Comparison of ENCODE assay signal across 8 cellular contexts in the genomic region with DNA sequence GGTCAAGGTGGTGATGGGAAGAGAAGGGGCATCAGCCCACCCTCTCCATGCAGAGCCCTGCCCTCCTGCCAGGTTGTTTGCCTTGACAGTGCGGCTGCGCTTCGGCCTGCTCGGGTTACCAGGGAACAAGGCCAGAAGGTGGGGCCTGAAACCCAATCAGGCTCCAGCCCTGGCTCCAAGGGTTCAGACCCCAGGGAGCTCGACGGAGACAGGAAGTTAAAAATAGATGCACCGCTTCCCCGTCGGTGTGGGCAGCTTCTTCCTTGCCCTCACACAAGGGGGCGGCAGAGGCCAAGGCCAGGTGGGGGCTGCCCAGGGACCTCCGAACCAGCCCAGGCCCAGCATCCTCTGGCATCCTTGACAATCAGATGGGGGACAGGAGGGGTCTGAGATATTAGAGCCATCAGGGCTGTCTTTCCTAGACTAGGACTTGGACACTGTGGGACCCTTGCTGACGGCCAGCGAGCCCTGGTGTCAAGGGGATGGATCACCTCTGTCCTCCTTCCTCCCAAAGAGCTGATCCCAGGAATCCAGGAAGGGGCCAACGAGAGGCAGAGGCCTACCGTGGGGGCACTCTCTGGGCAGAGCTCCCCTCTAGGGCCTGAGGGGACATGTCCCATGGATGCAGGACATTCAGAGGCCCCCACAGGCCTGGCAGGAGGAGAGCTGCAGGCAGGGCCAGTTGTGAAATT.
A peak's percentile ranks its signal among the peaks of the same experiment; 100 is the strongest.
DNase-seq lines count a peak whose midpoint lies in the region; ATAC-seq, FAIRE-seq and TF ChIP-seq lines count a peak whose summit lies in the region.

No MANE protein-coding gene starts in this region.

- no peak overlapping the region for H3K27ac Mint-ChIP-seq in CD8-positive, alpha-beta memory T cell

- TF ChIP-seq CTCF in astrocyte of the spinal cord (IDR thresholded peaks at IDR 0.05; ENCODE audit: low read depth, low read length): peak; percentile 73
- peak; percentile 99 for TF ChIP-seq CTCF in HepG2 (CRISPR knock-in tag; IDR thresholded peaks at IDR 0.05)

- H2AFZ ChIP-seq in HepG2 (ENCODE audit: low read length): no peak overlapping the region

- H3K4me1 ChIP-seq in HepG2 (ENCODE audit: insufficient read depth, low read length): peaks cover 50% of the 10 kb centered on the region
- H3K4me1 ChIP-seq in CD8-positive, alpha-beta memory T cell (ENCODE audit: insufficient read depth, low read length): no peaks in the 10 kb centered on the region

- no peaks in the 10 kb centered on the region for H4K20me1 ChIP-seq in HepG2 (ENCODE audit: insufficient read depth, low read length)

- TF ChIP-seq RAD21 in HepG2 (CRISPR knock-in tag; IDR thresholded peaks at IDR 0.05): peak; percentile 88; the same call in 1 of the 2 replicates

- H3K36me3 Mint-ChIP-seq in CD8-positive, alpha-beta memory T cell: peaks cover 0 to 3% (median 0%) of the 10 kb centered on the region in 3 donors

- BruUV-seq in HepG2 (replicated peaks; lab: Mats Ljungman, UMichigan): no TSS peak

- no peak overlapping the region for H3K4me3 ChIP-seq in astrocyte of the spinal cord (ENCODE audit: low read depth, low read length)
- peak overlapping the region in 1 of 3 experiments; percentile 38; a peak in 1 of 6 replicates for H3K4me3 ChIP-seq in HepG2 (replicated peaks in 1 of 3; ENCODE audit: insufficient read depth in 1 of 3, low read depth in 2 of 3, low read length in 3 of 3)
- H3K4me3 ChIP-seq in CD8-positive, alpha-beta memory T cell (ENCODE audit: low read length): no peak overlapping the region

- H3K4me1 Mint-ChIP-seq in CD8-positive, alpha-beta memory T cell: no peaks in the 10 kb centered on the region

- peaks cover 0 to 7% (median 0%) of the 10 kb centered on the region in 5 donors for H3K9me3 Mint-ChIP-seq in CD8-positive, alpha-beta memory T cell

- peaks cover 2 to 34% of the 10 kb centered on the region in 2 experiments for H3K27me3 ChIP-seq in HepG2 (ENCODE audit: control insufficient read depth in 1 of 2, insufficient read depth in 2 of 2, low read length in 2 of 2)
- no peaks in the 10 kb centered on the region for H3K27me3 ChIP-seq in CD8-positive, alpha-beta memory T cell (ENCODE audit: insufficient read depth, low read length, poor library complexity, severe bottlenecking)

- H3K36me3 ChIP-seq in HepG2 (replicated peaks in 1 of 2; ENCODE audit: control insufficient read depth in 1 of 2, insufficient read depth in 2 of 2, low read length in 2 of 2): no peaks in the 10 kb centered on the region
- H3K36me3 ChIP-seq in CD8-positive, alpha-beta memory T cell (ENCODE audit: insufficient read depth, low read length): no peaks in the 10 kb centered on the region

- ATAC-seq in HepG2 (peak; percentile 59), HG03520 (IDR thresholded peaks at IDR 0.05; ENCODE audit: unreplicated experiment) (no peak)

- DNase-seq in activated CD4-positive, alpha-beta T cell treated with anti-CD3 and anti-CD28 coated beads for 48 hours: peak; percentile 49
- no peak for DNase-seq in activated CD4-positive, alpha-beta T cell treated with anti-CD3 and anti-CD28 coated beads, Interleukin-2, amount 50 U/mL, for 1 hour
- DNase-seq in NCI-H226 (peak; percentile 31), astrocyte of the spinal cord (ENCODE audit: low read depth, low spot score) (peak; percentile 36), HepG2 (ENCODE audit: low spot score) (peak; percentile 75), urothelium cell line (ENCODE audit: low spot score) (peak; percentile 73)
- no peak for DNase-seq in CD8-positive, alpha-beta memory T cell

- H3K4me2 ChIP-seq in HepG2 (ENCODE audit: low read depth, low read length): peak overlapping the region; percentile 47; the same call in 1 of the 2 replicates

- H3K79me2 ChIP-seq in HepG2 (ENCODE audit: insufficient read depth, low read length): no peaks in the 10 kb centered on the region

- CTCF ChIA-PET in HepG2 (lab: Yijun Ruan, JAX; ENCODE audit: low intra/inter-chr PET ratio, low total read pairs): interaction anchor here (0.7 to 2.2 kb wide), 6 partner anchors 10 to 164 kb away, joined by 4 to 13 read pairs (median 6); no protein-coding TSS in a partner anchor
- CTCF ChIA-PET in CD8-positive, alpha-beta memory T cell (lab: Charles Lee): interaction anchor here (1.1 to 1.2 kb wide), 2 partner anchors 37 to 123 kb away, joined by 3 read pairs; no protein-coding TSS in a partner anchor

- TF ChIP-seq EP300 in HepG2 (IDR thresholded peaks at IDR 0.05; ENCODE audit: low read depth in 2 of 2, low read length in 2 of 2) (no peak), HepG2 (CRISPR knock-in tag; IDR thresholded peaks at IDR 0.05; ENCODE audit: borderline replicate concordance) (no peak)

- no peak overlapping the region for H3K27ac ChIP-seq in HepG2 (ENCODE audit: extremely low read length, insufficient read depth, low read length)
- no peak overlapping the region for H3K27ac ChIP-seq in CD8-positive, alpha-beta memory T cell (ENCODE audit: low read depth, low read length)

- in situ Hi-C loops in astrocyte of the spinal cord (cut with HindIII; ENCODE audit: low sequenced_read_pairs): no loop called here
- in situ Hi-C loops in HepG2 (cut with HindIII; ENCODE audit: extremely low pct_ligation_motif_present, low pct_unique_long_range_greater_than_20kb): loop anchor here (25.0 kb wide), 1 partner anchor 111 kb away; a partner anchor contains a TSS

- H3K27me3 Mint-ChIP-seq in CD8-positive, alpha-beta memory T cell: peaks cover 0 to 4% of the 10 kb centered on the region in 2 donors

- H3K4me3 Mint-ChIP-seq in CD8-positive, alpha-beta memory T cell: no peak overlapping the region

- POLR2A ChIA-PET in HepG2 (lab: Yijun Ruan, JAX): interaction anchor here (0.9 to 2.2 kb wide), 6 partner anchors 19 to 165 kb away, joined by 4 to 8 read pairs (median 4); a partner anchor contains a TSS
- POLR2A ChIA-PET in CD8-positive, alpha-beta memory T cell (lab: Charles Lee): no interaction called here

- intact Hi-C loops in HepG2 (cut with micrococcal nuclease; ENCODE audit: unreplicated experiment): loop anchor here (1.0 kb wide), 1 partner anchor 120 kb away; no protein-coding TSS in a partner anchor

- FAIRE-seq in HepG2 (lab: Jason Lieb, UNC) (peak; percentile 79), urothelium cell line (lab: Jason Lieb, UNC) (peak; percentile 74)

- TF ChIP-seq POLR2A in HepG2 (IDR thresholded peaks at IDR 0.05; ENCODE audit: insufficient read depth in 1 of 2, low read depth in 2 of 2, low read length in 2 of 2): no peak

- H3K9ac ChIP-seq in HepG2 (ENCODE audit: insufficient read depth, low read depth, low read length): no peak overlapping the region

- 6% methylated on average over 15 of the region's 15 CpGs for WGBS in HepG2 (ENCODE audit: low lambda C conversion rate)

- peaks cover 2% of the 10 kb centered on the region for H3K9me3 ChIP-seq in HepG2 (ENCODE audit: low read length)
- H3K9me3 ChIP-seq in CD8-positive, alpha-beta memory T cell (ENCODE audit: low read length): no peaks in the 10 kb centered on the region

TF ChIP-seq in HepG2, 621 proteins besides CTCF, POLR2A, EP300 and RAD21 (continues in another document):
- TF ChIP-seq, protein P1, sequence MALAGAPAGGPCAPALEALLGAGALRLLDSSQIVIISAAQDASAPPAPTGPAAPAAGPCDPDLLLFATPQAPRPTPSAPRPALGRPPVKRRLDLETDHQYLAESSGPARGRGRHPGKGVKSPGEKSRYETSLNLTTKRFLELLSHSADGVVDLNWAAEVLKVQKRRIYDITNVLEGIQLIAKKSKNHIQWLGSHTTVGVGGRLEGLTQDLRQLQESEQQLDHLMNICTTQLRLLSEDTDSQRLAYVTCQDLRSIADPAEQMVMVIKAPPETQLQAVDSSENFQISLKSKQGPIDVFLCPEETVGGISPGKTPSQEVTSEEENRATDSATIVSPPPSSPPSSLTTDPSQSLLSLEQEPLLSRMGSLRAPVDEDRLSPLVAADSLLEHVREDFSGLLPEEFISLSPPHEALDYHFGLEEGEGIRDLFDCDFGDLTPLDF (CRISPR knock-in tag; IDR thresholded peaks at IDR 0.05): no peak
- TF ChIP-seq SRSF1 (optimal IDR thresholded peaks at IDR 0.05; ENCODE audit: low read depth, low read length) (no peak), PAX8 (CRISPR knock-in tag; IDR thresholded peaks at IDR 0.05; ENCODE audit: borderline replicate concordance) (no peak), ZFP62 (CRISPR knock-in tag; IDR thresholded peaks at IDR 0.05) (no peak), RCOR2 (CRISPR knock-in tag; IDR thresholded peaks at IDR 0.05) (no peak), ZNF17 (CRISPR knock-in tag; IDR thresholded peaks at IDR 0.05) (no peak), MTF1 (CRISPR knock-in tag; IDR thresholded peaks at IDR 0.05) (no peak), SNAPC2 (CRISPR knock-in tag; IDR thresholded peaks at IDR 0.05) (no peak), ZNF326 (CRISPR knock-in tag; IDR thresholded peaks at IDR 0.05; ENCODE audit: borderline replicate concordance) (no peak), HNF4G (IDR thresholded peaks at IDR 0.05; ENCODE audit: borderline replicate concordance, low read depth, low read length) (no peak), HNF4G (CRISPR knock-in tag; IDR thresholded peaks at IDR 0.05; ENCODE audit: borderline replicate concordance, low read depth) (0 out of 2 replicates have a peak, but pooled peaks have one; percentile 5), ZEB1 (IDR thresholded peaks at IDR 0.05; ENCODE audit: insufficient replicate concordance, low read depth) (peak; percentile 42), ZNF382 (CRISPR knock-in tag; IDR thresholded peaks at IDR 0.05; ENCODE audit: borderline replicate concordance) (no peak)
- TF ChIP-seq, protein P2, sequence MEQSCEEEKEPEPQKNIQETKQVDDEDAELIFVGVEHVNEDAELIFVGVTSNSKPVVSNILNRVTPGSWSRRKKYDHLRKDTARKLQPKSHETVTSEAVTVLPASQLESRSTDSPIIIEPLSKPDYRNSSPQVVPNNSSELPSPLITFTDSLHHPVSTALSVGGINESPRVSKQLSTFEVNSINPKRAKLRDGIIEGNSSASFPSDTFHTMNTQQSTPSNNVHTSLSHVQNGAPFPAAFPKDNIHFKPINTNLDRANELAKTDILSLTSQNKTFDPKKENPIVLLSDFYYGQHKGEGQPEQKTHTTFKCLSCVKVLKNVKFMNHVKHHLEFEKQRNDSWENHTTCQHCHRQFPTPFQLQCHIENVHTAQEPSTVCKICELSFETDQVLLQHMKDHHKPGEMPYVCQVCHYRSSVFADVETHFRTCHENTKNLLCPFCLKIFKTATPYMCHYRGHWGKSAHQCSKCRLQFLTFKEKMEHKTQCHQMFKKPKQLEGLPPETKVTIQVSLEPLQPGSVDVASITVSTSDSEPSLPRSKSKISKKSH (CRISPR knock-in tag; IDR thresholded peaks at IDR 0.05; ENCODE audit: borderline replicate concordance): peak; percentile 68; the same call in 1 of the 2 replicates
- TF ChIP-seq, protein P3, sequence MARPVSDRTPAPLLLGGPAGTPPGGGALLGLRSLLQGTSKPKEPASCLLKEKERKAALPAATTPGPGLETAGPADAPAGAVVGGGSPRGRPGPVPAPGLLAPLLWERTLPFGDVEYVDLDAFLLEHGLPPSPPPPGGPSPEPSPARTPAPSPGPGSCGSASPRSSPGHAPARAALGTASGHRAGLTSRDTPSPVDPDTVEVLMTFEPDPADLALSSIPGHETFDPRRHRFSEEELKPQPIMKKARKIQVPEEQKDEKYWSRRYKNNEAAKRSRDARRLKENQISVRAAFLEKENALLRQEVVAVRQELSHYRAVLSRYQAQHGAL (CRISPR knock-in tag; IDR thresholded peaks at IDR 0.05; ENCODE audit: not compliant biosample characterization): no peak

Comparison
In these comparisons a context has a peak if more than half of its experiments do, and no peak if none do; other contexts are left out.
1. DNase-seq: peak in activated CD4-positive, alpha-beta T cell treated with anti-CD3 and anti-CD28 coated beads for 48 hours (single experiment), NCI-H226 (single experiment), astrocyte of the spinal cord (single experiment), HepG2 (single experiment) and urothelium cell line (single experiment); none in activated CD4-positive, alpha-beta T cell treated with anti-CD3 and anti-CD28 coated beads, Interleukin-2, amount 50 U/mL, for 1 hour (single experiment) and CD8-positive, alpha-beta memory T cell (0 of 5).